19 cellular contexts compared by ENCODE assay signal in the genomic region with DNA sequence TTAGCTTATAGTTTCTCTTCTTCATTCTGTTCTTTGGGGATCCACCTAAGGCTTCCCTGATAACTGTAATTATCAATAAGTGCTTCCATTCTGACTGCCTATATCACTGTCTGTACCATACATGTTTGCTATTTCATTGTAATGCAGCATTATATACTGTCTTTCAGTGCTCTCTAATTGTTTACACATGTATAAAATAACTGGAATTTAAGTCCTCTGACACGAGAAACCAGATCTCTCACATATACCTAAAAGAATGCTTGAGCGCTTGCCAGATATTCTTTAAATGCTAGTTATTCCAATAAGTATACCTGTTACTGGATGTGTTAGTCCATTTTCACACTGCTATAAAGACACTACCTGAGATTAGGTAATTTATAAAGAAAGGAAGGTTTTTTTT. TPM values are rescaled to one million over a fixed set of nuclear protein-coding genes. Genes with fewer than 3 reads are reported as not detected.
DNase-seq lines count a peak whose midpoint lies in the region; ATAC-seq and TF ChIP-seq lines count a peak whose summit lies in the region.
"Had no signal": no experiment of that assay in that cellular context is flagged by ENCODE, and none has a peak within 500 bp of the region (broad histone marks: within the 10 kb centered on the region; RNA-seq: fewer than 3 reads in every experiment).

No MANE protein-coding gene starts in this region.

- H3K4me3 ChIP-seq in IMR-90 (ENCODE audit: insufficient read depth, low read depth, low read length) (no peak overlapping the region), esophagus muscularis mucosa (no peak overlapping the region)

- no peak overlapping the region for H3K9ac ChIP-seq in IMR-90 (ENCODE audit: low read depth, low read length)
- H3K9ac ChIP-seq: KMS-11 had no signal

- H2AK5ac ChIP-seq in IMR-90 (ENCODE audit: low read depth, low read length) = no peak overlapping the region

- H3K23ac ChIP-seq in IMR-90 (ENCODE audit: low read depth, low read length) = no peak overlapping the region; the same call in 1 of the 2 replicates

- H3K4me2 ChIP-seq in IMR-90 (ENCODE audit: low read depth, low read length) = peak overlapping the region; percentile 22; the same call in 1 of the 2 replicates
- H3K4me2 ChIP-seq: KMS-11 had no signal

- no CpG with 5 or more reads among the region's 2 CpGs for WGBS in IMR-90 (ENCODE audit: extremely low coverage in 2 of 2, insufficient read length in 1 of 2), 2 experiments
- 85% methylated on average over 2 of the region's 2 CpGs for WGBS in esophagus muscularis mucosa

- H2BK5ac ChIP-seq in IMR-90 (ENCODE audit: low read depth, low read length, poor library complexity, severe bottlenecking) = peak overlapping the region; percentile 100

- peaks cover 3% of the 10 kb centered on the region for H3K36me3 ChIP-seq in IMR-90 (ENCODE audit: control insufficient read depth, insufficient read depth, low read length)
- H3K36me3 ChIP-seq in esophagus muscularis mucosa = peaks cover 5 to 49% (median 31%) of the 10 kb centered on the region in 4 donors

- TF ChIP-seq EP300 in esophagus muscularis mucosa (IDR thresholded peaks at IDR 0.05) = no peak

- H3K9me3 ChIP-seq in IMR-90 (ENCODE audit: control insufficient read depth, insufficient read depth, low read length) (no peaks in the 10 kb centered on the region), esophagus muscularis mucosa (no peaks in the 10 kb centered on the region)

- no peak for TF ChIP-seq RAD21 in IMR-90 (IDR thresholded peaks at IDR 0.05; ENCODE audit: low read length)

- H3K27me3 Mint-ChIP-seq in Calu3 (ENCODE audit: unreplicated experiment) = no peaks in the 10 kb centered on the region

- POLR2A ChIA-PET in IMR-90 (lab: Charles Lee; ENCODE audit: unreplicated experiment) = no interaction called here

- CTCF ChIA-PET in Calu3 (lab: Charles Lee) = interaction anchor here (1.4 to 1.7 kb wide), 2 partner anchors 9 to 48 kb away, joined by 4 to 8 read pairs; no protein-coding TSS in a partner anchor
- CTCF ChIA-PET in IMR-90 (lab: Yijun Ruan, JAX) = no interaction called here

- H3K79me1 ChIP-seq in IMR-90 (ENCODE audit: low read depth in 1 of 2, low read length in 2 of 2) = peaks cover 0 to 4% of the 10 kb centered on the region in 2 experiments; a peak in 2 of 4 replicates

- no peak overlapping the region for H4K91ac ChIP-seq in IMR-90 (ENCODE audit: insufficient read depth, low read depth, low read length)

- no peak for TF ChIP-seq CTCF in Calu3 (IDR thresholded peaks at IDR 0.05; ENCODE audit: unreplicated experiment)
- TF ChIP-seq CTCF in IMR-90 (conservative IDR thresholded peaks at IDR 0.05; ENCODE audit: low read depth, low read length) = no peak
- TF ChIP-seq CTCF in esophagus muscularis mucosa (IDR thresholded peaks at IDR 0.05) = no peak

- H2AK9ac ChIP-seq in IMR-90 (replicated peaks; ENCODE audit: low read depth, low read length, poor library complexity) = no peak overlapping the region

- H2AFZ ChIP-seq in IMR-90 (replicated peaks; ENCODE audit: low read length, poor library complexity) = no peak overlapping the region

- peak overlapping the region; percentile 90; the same call in 1 of the 2 replicates for H2BK20ac ChIP-seq in IMR-90 (ENCODE audit: low read depth, low read length)

- in situ Hi-C loops in IMR-90 (cut with MboI; ENCODE audit: low sequenced_read_pairs) = no loop called here

- peak overlapping the region; percentile 96; the same call in 1 of the 2 replicates for H3K4ac ChIP-seq in IMR-90 (ENCODE audit: low read depth, low read length)

- no peak overlapping the region for H3K56ac ChIP-seq in IMR-90 (ENCODE audit: extremely low read depth, insufficient read depth, low read length)

- 0 out of 3 replicates have a peak overlapping the region, but pooled peaks have one; percentile 91 for H2BK15ac ChIP-seq in IMR-90 (ENCODE audit: low read depth, low read length)

- H3K9me3 Mint-ChIP-seq in Calu3 (ENCODE audit: low read depth, unreplicated experiment) = no peaks in the 10 kb centered on the region

- peak overlapping the region; percentile 97; the same call in 1 of the 2 replicates for H2BK120ac ChIP-seq in IMR-90 (ENCODE audit: low read depth, low read length)

- H3K27ac ChIP-seq in IMR-90 (ENCODE audit: insufficient read depth, low read length) (no peak overlapping the region), esophagus muscularis mucosa (replicated peaks in 1 of 4) (peak overlapping the region; percentile 50 to 76 (median 64))
- H3K27ac ChIP-seq: KMS-11 had no signal

- H3K4me1 Mint-ChIP-seq in Calu3 (ENCODE audit: low read depth, unreplicated experiment) = peaks cover 30% of the 10 kb centered on the region

- H3K4me1 ChIP-seq in IMR-90 (ENCODE audit: control insufficient read depth, insufficient read depth, low read length) (peaks cover 6% of the 10 kb centered on the region; the same call in 1 of the 2 replicates), esophagus muscularis mucosa (peaks cover 7 to 22% (median 16%) of the 10 kb centered on the region in 4 donors)

- no peak overlapping the region for H3K4me3 Mint-ChIP-seq in Calu3 (ENCODE audit: low read depth, unreplicated experiment)

- 0 out of 2 replicates have a peak overlapping the region, but pooled peaks have one; percentile 19 for H3K14ac ChIP-seq in IMR-90 (replicated peaks; ENCODE audit: low read depth, low read length)

- BruUV-seq in Calu3 (replicated peaks; lab: Mats Ljungman, UMichigan) = no TSS peak
- no TSS peak for BruUV-seq in IMR-90 (replicated peaks; lab: Mats Ljungman, UMichigan)

- DNase-seq in Calu3 (no peak), IMR-90 (peak; percentile 26), esophagus muscularis mucosa (ENCODE audit: extremely low spot score) (no peak), nucleus accumbens (lab: John Stamatoyannopoulos, UW) (no peak), erythroblast (lab: John Stamatoyannopoulos, UW) (no peak), germinal center (ENCODE audit: low spot score) (no peak)
- DNase-seq: C1 segment of cervical spinal cord, DMS 273 treated with DMSO at 0.1 percent for 48 hours, H7, NCI-H1048, NCI-H1436 treated with DMSO at 0.1 percent for 48 hours, NCI-H2029 treated with DMSO at 0.1 percent for 48 hours, NCI-H510A treated with DMSO at 0.1 percent for 48 hours, NCI-H82, SHP77 had no signal

- H3K36me3 Mint-ChIP-seq in Calu3 (ENCODE audit: insufficient read depth, unreplicated experiment) = peaks cover 9% of the 10 kb centered on the region

- dilution Hi-C loops in IMR-90 (cut with HindIII; ENCODE audit: low sequenced_read_pairs, unreplicated experiment) = no loop called here

- peak overlapping the region; percentile 62 for H3K27ac Mint-ChIP-seq in Calu3 (ENCODE audit: unreplicated experiment)

- ATAC-seq in IMR-90 (ENCODE audit: low read depth) (peak; percentile 22; the same call in 1 of the 2 replicates), SK-N-SH treated with all-trans-retinoic acid at 6 μM for 48 hours (peak; percentile 70), HG03135 (IDR thresholded peaks at IDR 0.05; ENCODE audit: unreplicated experiment) (no peak)

- H3K27me3 ChIP-seq in IMR-90 (ENCODE audit: control insufficient read depth, insufficient read depth, low read length) = no peaks in the 10 kb centered on the region
- H3K27me3 ChIP-seq in esophagus muscularis mucosa = no peaks in the 10 kb centered on the region

- no peak overlapping the region for H4K5ac ChIP-seq in IMR-90 (ENCODE audit: low read depth, low read length)

- H3K18ac ChIP-seq in IMR-90 (ENCODE audit: low read depth, low read length) = no peak overlapping the region

- no peak for TF ChIP-seq POLR2A in IMR-90 (IDR thresholded peaks at IDR 0.05; ENCODE audit: low read depth, low read length)
- no peak for TF ChIP-seq POLR2A in esophagus muscularis mucosa (IDR thresholded peaks at IDR 0.05; ENCODE audit: low read depth)
- TF ChIP-seq POLR2A in erythroblast (IDR thresholded peaks at IDR 0.05; ENCODE audit: low read length) = no peak

- H3K9me1 ChIP-seq in IMR-90 (ENCODE audit: insufficient read depth, low read length) = peaks cover 4% of the 10 kb centered on the region

- no peaks in the 10 kb centered on the region for H4K20me1 ChIP-seq in IMR-90 (ENCODE audit: insufficient read depth, low read length)

- H4K8ac ChIP-seq in IMR-90 (ENCODE audit: low read depth in 2 of 2, low read length in 2 of 2) = peak overlapping the region in 1 of 2 experiments; percentile 86; a peak in 2 of 4 replicates

- intact Hi-C loops in Calu3 (cut with micrococcal nuclease; ENCODE audit: unreplicated experiment) (loop anchor here (2.0 to 5.0 kb wide), 2 partner anchors 43 to 90 kb away; no protein-coding TSS in a partner anchor), IMR-90 (cut with micrococcal nuclease) (no loop called here), esophagus muscularis mucosa (cut with DNase I) (loop anchor here (10.0 kb wide), 1 partner anchor 87 kb away; no protein-coding TSS in a partner anchor)

TF ChIP-seq in SK-N-SH treated with all-trans-retinoic acid at 6 μM for 48 hours, 23 proteins besides CTCF, POLR2A, EP300 and RAD21:
- TF ChIP-seq ZC3H10 (CRISPR knock-in tag; IDR thresholded peaks at IDR 0.05) = no peak
- TF ChIP-seq ZNF565 (CRISPR knock-in tag; conservative IDR thresholded peaks at IDR 0.05; ENCODE audit: low read depth) = no peak
- TF ChIP-seq BACH2 (CRISPR knock-in tag; IDR thresholded peaks at IDR 0.05; ENCODE audit: borderline replicate concordance) = no peak
- no peak for TF ChIP-seq SNAI2 (CRISPR knock-in tag; IDR thresholded peaks at IDR 0.05)
TF ChIP-seq in SK-N-SH treated with all-trans-retinoic acid at 6 μM for 48 hours: peak in this region for 0.

RNA-seq across cellular contexts. Expression of gene CELF3, which starts 34.7 kb away (rescaled TPM):
- total RNA-seq in Calu3 (2022) (not detected in 2 replicates), IMR-90 (2012; rRNA removed) (not detected in 2 replicates), esophagus muscularis mucosa (1 to 10 TPM in 1 of 4 donors, under 1 TPM in 3; 0.23 to 1.0 (median 0.58) TPM)
- polyA plus RNA-seq in IMR-90 (2012; rRNA removed) = not detected in 2 replicates
- polyA plus RNA-seq in IMR-90 (2012; cell fraction: cytosol; rRNA removed) = not detected in 2 replicates
- not detected in 2 replicates for polyA plus RNA-seq in IMR-90 (2012; cell fraction: nucleus; rRNA removed; ENCODE audit: low replicate concordance)
- total RNA-seq: M059J had no signal

RNA-seq across cellular contexts. Expression of gene RIIAD1, which starts 39.4 kb away (rescaled TPM):
- total RNA-seq in Calu3 (2022) (not detected in 2 replicates), IMR-90 (2012; rRNA removed) (not detected in 2 replicates), esophagus muscularis mucosa (1 to 10 TPM in 1 of 4 donors, not detected in 3; 1.7 TPM)
- not detected in 2 replicates for polyA plus RNA-seq in IMR-90 (2012; rRNA removed)
- not detected in 2 replicates for polyA plus RNA-seq in IMR-90 (2012; cell fraction: cytosol; rRNA removed)
- polyA plus RNA-seq in IMR-90 (2012; cell fraction: nucleus; rRNA removed; ENCODE audit: low replicate concordance) = not detected in 2 replicates
- total RNA-seq: H7, M059J had no signal
